Comparison of ENCODE assay signal across 19 cellular contexts in the genomic region with DNA sequence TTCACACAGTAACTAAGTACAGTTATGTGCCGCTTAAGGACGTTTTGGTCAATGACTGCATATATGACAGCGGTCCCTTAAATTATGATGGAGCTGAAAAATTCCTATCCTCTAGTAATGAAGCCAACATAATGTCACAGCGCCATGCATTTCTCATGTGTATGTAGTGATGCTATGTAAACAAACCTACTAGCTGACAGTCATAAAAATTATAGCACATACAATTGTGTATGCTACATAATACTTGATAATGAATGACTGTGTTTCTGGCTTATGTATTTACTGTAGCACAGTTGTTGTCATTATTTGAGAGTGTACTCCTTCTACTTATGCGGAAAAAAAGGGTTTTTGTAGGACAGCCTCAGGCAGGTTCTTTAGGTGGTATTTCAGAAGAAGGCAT.
"Had no signal": no experiment of that assay in that cellular context is flagged by ENCODE, and none has a peak within 500 bp of the region (broad histone marks: within the 10 kb centered on the region; RNA-seq: fewer than 3 reads in every experiment).

No MANE protein-coding gene starts in this region.

- H3K27ac Mint-ChIP-seq: activated CD8-positive, alpha-beta T cell treated with anti-CD3 and anti-CD28 coated beads for 36 hours; activated naive CD8-positive, alpha-beta T cell; natural killer cell; WTC11 had no signal

- H3K9me3 ChIP-seq: body of pancreas, left lung, prostate gland, stomach, thoracic aorta, upper lobe of right lung had no signal

- H3K36me3 Mint-ChIP-seq: activated naive CD8-positive, alpha-beta T cell; natural killer cell; WTC11 had no signal

- H3K4me1 ChIP-seq: prostate gland had no signal

- H3K36me3 ChIP-seq: left lung, prostate gland, stomach, thoracic aorta, upper lobe of right lung had no signal

- H3K27ac ChIP-seq: body of pancreas, coronary artery, left lung, prostate gland, stomach, thoracic aorta, upper lobe of right lung had no signal

- H3K9me3 Mint-ChIP-seq: activated CD8-positive, alpha-beta T cell treated with anti-CD3 and anti-CD28 coated beads for 36 hours; WTC11 had no signal

- H3K4me3 ChIP-seq: body of pancreas, coronary artery, left lung, prostate gland, stomach, thoracic aorta, upper lobe of right lung had no signal

- H3K27me3 ChIP-seq: body of pancreas, left lung, stomach, upper lobe of right lung had no signal

- H3K4me1 Mint-ChIP-seq: natural killer cell, WTC11 had no signal

- DNase-seq: activated CD4-positive, alpha-beta T cell treated with anti-CD3 and anti-CD28 coated beads for 4 hours; activated CD8-positive, alpha-beta T cell treated with anti-CD3 and anti-CD28 coated beads for 36 hours; activated effector memory CD4-positive, alpha-beta T cell treated with anti-CD3 and anti-CD28 coated beads, Interleukin-2, amount 50 U/mL, for 16 hours; activated T-cell treated with anti-CD3 and anti-CD28 coated beads, Interleukin-2, amount 50 U/mL, for 48 hours; body of pancreas; central memory CD4-positive, alpha-beta T cell; left lung; natural killer cell; occipital lobe; stimulated activated CD4-positive, alpha-beta T cell treated with anti-CD3 and anti-CD28 coated beads, Interleukin-12 subunit alpha, Interleukin-12 subunit beta, amount 100 ng/mL, for 4 hours; stimulated activated CD4-positive, alpha-beta T cell treated with anti-CD3 and anti-CD28 coated beads, Interleukin-2, amount 100 ng/mL, for 24 hours; stomach; T-helper 2 cell; upper lobe of right lung had no signal

- H3K4me3 Mint-ChIP-seq: activated CD8-positive, alpha-beta T cell treated with anti-CD3 and anti-CD28 coated beads for 36 hours; activated naive CD8-positive, alpha-beta T cell; natural killer cell; WTC11 had no signal
